Comparison of ENCODE assay signal across 8 cellular contexts in the genomic region with DNA sequence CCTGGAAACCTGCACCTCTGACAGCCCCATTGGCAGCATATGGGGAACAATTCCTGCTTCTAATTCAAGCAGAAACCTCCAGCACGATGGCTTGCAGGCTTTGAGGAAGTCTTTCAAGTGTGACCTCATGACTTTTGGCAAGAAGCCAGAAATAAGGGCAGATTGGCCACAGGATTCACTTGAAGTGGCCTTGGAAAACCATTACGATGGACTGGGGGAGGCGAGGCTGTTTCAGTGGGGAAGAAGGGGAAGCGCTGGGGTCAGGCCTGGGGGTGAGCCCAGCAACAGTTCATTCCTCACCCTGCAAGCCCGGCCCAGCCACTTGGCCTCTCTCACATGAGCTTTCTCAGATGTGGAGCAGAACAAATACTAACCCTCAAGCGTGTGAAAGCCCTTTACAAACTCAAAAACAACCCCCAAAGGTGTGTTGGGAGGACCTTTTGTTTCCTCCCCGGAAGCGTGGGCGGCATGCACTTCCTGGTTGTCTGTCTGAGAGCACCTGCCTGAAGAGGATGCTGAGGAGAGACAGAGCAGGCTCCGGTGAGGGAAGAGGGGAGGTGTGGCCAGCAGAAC. TPM values are rescaled to one million over a fixed set of nuclear protein-coding genes. Genes with fewer than 3 reads are reported as not detected.
DNase-seq lines count a peak whose midpoint lies in the region; ATAC-seq, FAIRE-seq and TF ChIP-seq lines count a peak whose summit lies in the region.

No MANE protein-coding gene starts in this region.

- intact Hi-C loops in left ventricle myocardium inferior (cut with micrococcal nuclease), result no loop called here

- peaks cover 7% of the 10 kb centered on the region for H3K9me3 ChIP-seq in left ventricle myocardium inferior (replicated peaks)

- no peaks in the 10 kb centered on the region for H3K36me3 ChIP-seq in left ventricle myocardium inferior

- no peak overlapping the region for H3K4me3 ChIP-seq in left ventricle myocardium inferior

- H3K4me1 ChIP-seq in left ventricle myocardium inferior, result peaks cover 38% of the 10 kb centered on the region

- peak; percentile 57; the same call in 1 of the 2 replicates for TF ChIP-seq POLR2A in GM12891 (IDR thresholded peaks at IDR 0.05; ENCODE audit: low read depth, low read length)

- peak; percentile 96 for FAIRE-seq in GM12891 (lab: Jason Lieb, UNC)

- TF ChIP-seq CTCF in left ventricle myocardium inferior (IDR thresholded peaks at IDR 0.05; ENCODE audit: borderline replicate concordance), result no peak

- ATAC-seq in HG03103 (IDR thresholded peaks at IDR 0.05; ENCODE audit: low read depth, unreplicated experiment), result peak; percentile 53
- no peak for ATAC-seq in GM21825 (IDR thresholded peaks at IDR 0.05; ENCODE audit: unreplicated experiment)

- peak overlapping the region; percentile 12 for H3K27ac ChIP-seq in left ventricle myocardium inferior (replicated peaks)

- peak; percentile 66 for DNase-seq in GM12891 (ENCODE audit: insufficient read length, low spot score)
- peak; percentile 11 for DNase-seq in SIG-M5 (lab: John Stamatoyannopoulos, UW)
- peak; percentile 87 for DNase-seq in activated effector memory CD4-positive, alpha-beta T cell treated with Interleukin-2 at 50 U/mL for 16 hours
- DNase-seq in left ventricle myocardium inferior, result peak; percentile 29
- DNase-seq in stimulated activated CD4-positive, alpha-beta T cell treated with anti-CD3 and anti-CD28 coated beads, Interleukin-15, amount 100 ng/mL, for 1 hour (ENCODE audit: low read depth in 1 of 2, low spot score in 1 of 2), result peak; percentile 78 to 81
- no peak for DNase-seq in middle frontal gyrus (ENCODE audit: extremely low spot score, low spot score)

- H3K27me3 ChIP-seq in left ventricle myocardium inferior (ENCODE audit: low read depth), result no peaks in the 10 kb centered on the region

TF ChIP-seq in GM12891, 5 proteins besides CTCF, POLR2A, EP300 and RAD21:
- TF ChIP-seq POU2F2 (IDR thresholded peaks at IDR 0.05; ENCODE audit: low read depth, low read length), result 0 out of 2 replicates have a peak, but pooled peaks have one; percentile 23
- peak; percentile 54; the same call in 1 of the 2 replicates for TF ChIP-seq POLR2AphosphoS5 (IDR thresholded peaks at IDR 0.05; ENCODE audit: low read depth, low read length)
- peak; percentile 39 for TF ChIP-seq PAX5 (IDR thresholded peaks at IDR 0.05; ENCODE audit: insufficient read depth, low read length, severe bottlenecking)
- peak; percentile 76 for TF ChIP-seq SPI1 (IDR thresholded peaks at IDR 0.05; ENCODE audit: low read depth, low read length)
- no peak for TF ChIP-seq TAF1 (IDR thresholded peaks at IDR 0.05; ENCODE audit: low read depth, low read length)

RNA-seq across cellular contexts. Expression of a gene that starts 26.9 kb away (rescaled TPM):
- 26.9 TPM for polyA plus RNA-seq in GM12891 (2012; ENCODE audit: low read depth, missing spikeins)
- 20.7 TPM for total RNA-seq in left ventricle myocardium inferior

RNA-seq across cellular contexts. Expression of a gene that starts 59.5 kb away (rescaled TPM):
- polyA plus RNA-seq in GM12891 (2012; ENCODE audit: low read depth, missing spikeins), result 7.0 TPM
- total RNA-seq in left ventricle myocardium inferior, result 7.9 TPM
